Comparison of ENCODE assay signal across 21 cellular contexts in the genomic region with DNA sequence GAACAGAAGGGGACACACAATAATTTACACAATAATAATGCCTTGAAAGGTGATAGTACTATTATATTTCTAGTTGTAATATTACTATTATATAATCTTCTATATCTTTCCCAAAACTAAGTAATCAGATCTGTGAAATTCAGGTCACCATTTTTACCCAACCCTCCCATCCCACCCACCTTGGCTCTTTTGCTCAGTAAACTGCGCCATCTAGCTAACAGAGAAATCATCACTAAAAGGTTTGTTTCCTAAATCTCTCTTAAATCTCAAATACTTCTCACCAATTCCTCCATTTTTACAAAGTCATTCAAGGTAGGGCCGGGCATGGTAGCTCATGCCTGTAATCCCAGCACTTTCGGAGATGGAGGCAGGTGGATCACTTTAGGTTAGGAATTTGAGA.
"Had no signal": no experiment of that assay in that cellular context is flagged by ENCODE, and none has a peak within 500 bp of the region (broad histone marks: within the 10 kb centered on the region; RNA-seq: fewer than 3 reads in every experiment).

No MANE protein-coding gene starts in this region.

- H3K4me1 Mint-ChIP-seq: neural crest cell had no signal

- H3K27ac ChIP-seq: colonic mucosa, gastrocnemius medialis, heart right ventricle, left ventricle myocardium inferior, lower lobe of right lung, sigmoid colon, skin epidermis, testis, transverse colon had no signal

- H3K27me3 ChIP-seq: colonic mucosa, gastrocnemius medialis, heart right ventricle, sigmoid colon, testis, transverse colon had no signal

- DNase-seq: colonic mucosa; effector CD4-positive, alpha-beta T cell; gastrocnemius medialis; heart right ventricle; hypothalamus; immature natural killer cell; left ventricle myocardium inferior; lower lobe of right lung; natural killer cell; posterior cingulate gyrus; sigmoid colon; stimulated activated CD4-positive, alpha-beta T cell treated with anti-CD3 and anti-CD28 coated beads, Interleukin-2, amount 100 ng/mL, for 24 hours; stimulated activated CD4-positive, alpha-beta T cell treated with anti-CD3 and anti-CD28 coated beads, Interleukin-4, amount 100 ng/mL, for 4 hours; stimulated activated naive B cell treated with anti-CD40 and anti-IgM and Interleukin-4, amounts not matched to agents 10 μg/mL and 1 μg/mL and 100 μg/mL, for 72 hours; stimulated activated naive CD8-positive, alpha-beta T cell treated with anti-CD3 and anti-CD28 coated beads, Interleukin-15, amount 100 ng/mL, for 72 hours; testis; transverse colon had no signal

- H3K4me1 ChIP-seq: colonic mucosa, gastrocnemius medialis, lower lobe of right lung, sigmoid colon, testis, transverse colon had no signal

- H3K27ac Mint-ChIP-seq: immature natural killer cell; memory B cell; mesothelial cell of epicardium; natural killer cell; stimulated activated naive B cell treated with anti-CD40 and anti-IgM and Interleukin-4, amounts not matched to agents 10 μg/mL and 1 μg/mL and 100 μg/mL, for 72 hours; stimulated activated naive CD8-positive, alpha-beta T cell treated with anti-CD3 and anti-CD28 coated beads, Interleukin-15, amount 100 ng/mL, for 72 hours had no signal

- H3K36me3 ChIP-seq: colonic mucosa, left ventricle myocardium inferior, lower lobe of right lung, transverse colon had no signal

- H3K36me3 Mint-ChIP-seq: natural killer cell had no signal

- H3K4me3 ChIP-seq: colonic mucosa, gastrocnemius medialis, heart right ventricle, left ventricle myocardium inferior, lower lobe of right lung, sigmoid colon, skin epidermis, testis, transverse colon had no signal

- H3K9me3 Mint-ChIP-seq: immature natural killer cell; memory B cell; natural killer cell; neural crest cell; stimulated activated naive CD8-positive, alpha-beta T cell treated with anti-CD3 and anti-CD28 coated beads, Interleukin-15, amount 100 ng/mL, for 72 hours had no signal

- H3K27me3 Mint-ChIP-seq: memory B cell; stimulated activated naive B cell treated with anti-CD40 and anti-IgM and Interleukin-4, amounts not matched to agents 10 μg/mL and 1 μg/mL and 100 μg/mL, for 72 hours; stimulated activated naive CD8-positive, alpha-beta T cell treated with anti-CD3 and anti-CD28 coated beads, Interleukin-15, amount 100 ng/mL, for 72 hours had no signal

- H3K4me3 Mint-ChIP-seq: immature natural killer cell; memory B cell; mesothelial cell of epicardium; natural killer cell; neural crest cell; stimulated activated naive B cell treated with anti-CD40 and anti-IgM and Interleukin-4, amounts not matched to agents 10 μg/mL and 1 μg/mL and 100 μg/mL, for 72 hours; stimulated activated naive CD8-positive, alpha-beta T cell treated with anti-CD3 and anti-CD28 coated beads, Interleukin-15, amount 100 ng/mL, for 72 hours had no signal

- H3K9me3 ChIP-seq: colonic mucosa, gastrocnemius medialis, heart right ventricle, left ventricle myocardium inferior, lower lobe of right lung, sigmoid colon, testis, transverse colon had no signal

- ATAC-seq: gastrocnemius medialis; heart right ventricle; lower lobe of right lung; natural killer cell; stimulated activated naive B cell treated with anti-CD40 and anti-IgM and Interleukin-4, amounts not matched to agents 10 μg/mL and 1 μg/mL and 100 μg/mL, for 72 hours; stimulated activated naive CD8-positive, alpha-beta T cell treated with anti-CD3 and anti-CD28 coated beads, Interleukin-15, amount 100 ng/mL, for 72 hours had no signal
